Comparison of ENCODE assay signal across 19 cellular contexts in the genomic region with DNA sequence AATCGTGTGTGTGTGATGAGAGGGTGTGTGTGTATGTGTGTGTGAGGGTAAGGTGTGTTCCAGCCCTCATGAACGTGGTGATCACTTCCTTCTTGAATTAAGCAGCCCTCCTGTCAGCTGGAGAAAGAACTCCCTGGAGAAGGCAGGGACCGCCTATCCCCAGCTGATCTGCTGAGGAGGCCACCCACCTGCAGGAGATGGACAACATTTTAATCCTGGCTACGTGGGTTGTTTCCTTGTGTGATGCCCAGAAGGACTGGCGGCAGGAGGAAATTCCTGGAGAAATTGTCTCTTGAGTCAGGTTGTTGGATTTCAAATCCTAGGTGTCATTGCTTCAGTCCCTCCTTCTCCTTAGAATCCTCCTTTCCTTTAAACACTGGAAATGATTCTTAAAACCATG.
DNase-seq lines count a peak whose midpoint lies in the region; ATAC-seq and TF ChIP-seq lines count a peak whose summit lies in the region.
"Had no signal": no experiment of that assay in that cellular context is flagged by ENCODE, and none has a peak within 500 bp of the region (broad histone marks: within the 10 kb centered on the region; RNA-seq: fewer than 3 reads in every experiment).

No MANE protein-coding gene starts in this region.

- CTCF ChIA-PET in IMR-90 (lab: Yijun Ruan, JAX), result interaction anchor here (1.6 kb wide), 1 partner anchor 63 kb away, joined by 4 read pairs; no protein-coding TSS in a partner anchor

- H3K4me3 ChIP-seq in IMR-90 (ENCODE audit: insufficient read depth, low read depth, low read length), result no peak overlapping the region
- H3K4me3 ChIP-seq in neural cell (ENCODE audit: low read length), result no peak overlapping the region
- H3K4me3 ChIP-seq: BLaER1 had no signal

- 0 out of 4 replicates have a peak, but pooled peaks cover 0 to 4% of the 10 kb centered on the region in 2 experiments for H3K79me1 ChIP-seq in IMR-90 (ENCODE audit: low read depth in 1 of 2, low read length in 2 of 2)

- 60 to 100% methylated on average over 1 of the region's 5 CpGs for WGBS in IMR-90 (ENCODE audit: extremely low coverage in 2 of 2, insufficient read length in 1 of 2), 2 experiments

- peaks cover 5% of the 10 kb centered on the region for H3K4me1 Mint-ChIP-seq in endothelial cell (ENCODE audit: unreplicated experiment)
- H3K4me1 Mint-ChIP-seq: CD14-positive monocyte; CD4-positive, alpha-beta memory T cell; CD4-positive, CD25-positive, alpha-beta regulatory T cell; CD8-positive, alpha-beta memory T cell had no signal

- no peak overlapping the region for H2AK5ac ChIP-seq in IMR-90 (ENCODE audit: low read depth, low read length)

- H3K36me3 Mint-ChIP-seq in endothelial cell (ENCODE audit: low read depth, unreplicated experiment), result no peaks in the 10 kb centered on the region
- H3K36me3 Mint-ChIP-seq: CD14-positive monocyte; CD4-positive, alpha-beta memory T cell; CD4-positive, CD25-positive, alpha-beta regulatory T cell; CD8-positive, alpha-beta memory T cell had no signal

- no peak overlapping the region for H3K18ac ChIP-seq in IMR-90 (ENCODE audit: low read depth, low read length)

- H3K23ac ChIP-seq in IMR-90 (ENCODE audit: low read depth, low read length), result no peak overlapping the region

- H3K4ac ChIP-seq in IMR-90 (ENCODE audit: low read depth, low read length), result no peak overlapping the region

- no peak overlapping the region for H3K14ac ChIP-seq in IMR-90 (replicated peaks; ENCODE audit: low read depth, low read length)

- no peaks in the 10 kb centered on the region for H3K9me3 ChIP-seq in IMR-90 (ENCODE audit: control insufficient read depth, insufficient read depth, low read length)
- peaks cover 9% of the 10 kb centered on the region for H3K9me3 ChIP-seq in neural cell (ENCODE audit: low read length)

- TF ChIP-seq EP300 in neural cell (conservative IDR thresholded peaks at IDR 0.05; ENCODE audit: poor library complexity, severe bottlenecking), result no peak

- no peak overlapping the region for H3K27ac Mint-ChIP-seq in endothelial cell (ENCODE audit: unreplicated experiment)
- H3K27ac Mint-ChIP-seq: CD14-positive monocyte; CD4-positive, alpha-beta memory T cell; CD4-positive, CD25-positive, alpha-beta regulatory T cell; CD8-positive, alpha-beta memory T cell had no signal

- no peaks in the 10 kb centered on the region for H3K4me1 ChIP-seq in IMR-90 (ENCODE audit: control insufficient read depth, insufficient read depth, low read length)
- H3K4me1 ChIP-seq: BE2C, BLaER1 had no signal

- POLR2A ChIA-PET in IMR-90 (lab: Charles Lee; ENCODE audit: unreplicated experiment), result no interaction called here

- peaks cover 4% of the 10 kb centered on the region for H3K9me3 Mint-ChIP-seq in endothelial cell (ENCODE audit: unreplicated experiment)

- no TSS peak for BruUV-seq in IMR-90 (replicated peaks; lab: Mats Ljungman, UMichigan)

- dilution Hi-C loops in IMR-90 (cut with HindIII; ENCODE audit: low sequenced_read_pairs, unreplicated experiment), result no loop called here

- no peaks in the 10 kb centered on the region for H3K79me2 ChIP-seq in neural cell (replicated peaks; ENCODE audit: insufficient read depth, low read length)

- H3K9ac ChIP-seq in IMR-90 (ENCODE audit: low read depth, low read length) (no peak overlapping the region), neural cell (ENCODE audit: low read length) (no peak overlapping the region)
- H3K9ac ChIP-seq: BLaER1 had no signal

- H3K4me2 ChIP-seq in IMR-90 (ENCODE audit: low read depth, low read length) (no peak overlapping the region), neural cell (ENCODE audit: low read length) (no peak overlapping the region)
- H3K4me2 ChIP-seq: BLaER1 had no signal

- H3K27ac ChIP-seq in IMR-90 (ENCODE audit: insufficient read depth, low read length) (no peak overlapping the region), neural cell (ENCODE audit: low read length) (peak overlapping the region; percentile 1)
- H3K27ac ChIP-seq: BLaER1 had no signal

- no peaks in the 10 kb centered on the region for H3K9me2 ChIP-seq in neural cell (ENCODE audit: insufficient read depth, low read length)

- no peak overlapping the region for H4K5ac ChIP-seq in IMR-90 (ENCODE audit: low read depth, low read length)

- no peak overlapping the region for H4K8ac ChIP-seq in IMR-90 (ENCODE audit: low read depth in 2 of 2, low read length in 2 of 2)

- H2AFZ ChIP-seq in IMR-90 (replicated peaks; ENCODE audit: low read length, poor library complexity) (peak overlapping the region; percentile 16), neural cell (ENCODE audit: low read depth, low read length) (no peak overlapping the region)

- H3K56ac ChIP-seq in IMR-90 (ENCODE audit: extremely low read depth, insufficient read depth, low read length), result no peak overlapping the region

- no peak overlapping the region for H2AK9ac ChIP-seq in IMR-90 (replicated peaks; ENCODE audit: low read depth, low read length, poor library complexity)

- intact Hi-C loops in IMR-90 (cut with micrococcal nuclease), result no loop called here

- TF ChIP-seq RAD21 in IMR-90 (IDR thresholded peaks at IDR 0.05; ENCODE audit: low read length) (no peak), neural cell (conservative IDR thresholded peaks at IDR 0.05) (no peak)

- no peak overlapping the region for H2BK120ac ChIP-seq in IMR-90 (ENCODE audit: low read depth, low read length)

- no peaks in the 10 kb centered on the region for H3F3A ChIP-seq in neural cell (ENCODE audit: insufficient read depth, low read length, poor library complexity, severe bottlenecking)

- TF ChIP-seq CTCF in IMR-90 (conservative IDR thresholded peaks at IDR 0.05; ENCODE audit: low read depth, low read length) (no peak), neural cell (IDR thresholded peaks at IDR 0.05; ENCODE audit: poor library complexity, severe bottlenecking) (no peak), endothelial cell (IDR thresholded peaks at IDR 0.05; ENCODE audit: unreplicated experiment) (no peak)

- no peaks in the 10 kb centered on the region for H3K27me3 ChIP-seq in IMR-90 (ENCODE audit: control insufficient read depth, insufficient read depth, low read length)
- H3K27me3 ChIP-seq in neural cell (ENCODE audit: insufficient read depth, low read depth, low read length), result no peaks in the 10 kb centered on the region
- H3K27me3 ChIP-seq: BE2C, BLaER1 had no signal

- DNase-seq in IMR-90, result no peak
- DNase-seq in endothelial cell (ENCODE audit: low spot score), result no peak
- no peak for DNase-seq in DMS53 treated with DMSO at 0.1 percent for 48 hours (lab: John Stamatoyannopoulos, UW; ENCODE audit: unreplicated experiment)
- no peak for DNase-seq in Kasumi-1 (lab: John Stamatoyannopoulos, UW)
- DNase-seq: 8988T; ACHN; BE2C; CD4-positive, alpha-beta memory T cell; CD4-positive, CD25-positive, alpha-beta regulatory T cell; CD8-positive, alpha-beta memory T cell; COR-L47; DMS 273 treated with DMSO at 0.1 percent for 48 hours; DMS153; DMS53; DMS79 treated with DMSO at 0.1 percent for 48 hours; GF-D8 had no signal

- H3K9me1 ChIP-seq in IMR-90 (ENCODE audit: insufficient read depth, low read length), result no peaks in the 10 kb centered on the region; the same call in 1 of the 2 replicates

- no peak for TF ChIP-seq POLR2A in IMR-90 (IDR thresholded peaks at IDR 0.05; ENCODE audit: low read depth, low read length)

- in situ Hi-C loops in IMR-90 (cut with MboI; ENCODE audit: low sequenced_read_pairs), result no loop called here

- H4K20me1 ChIP-seq in IMR-90 (ENCODE audit: insufficient read depth, low read length) (no peaks in the 10 kb centered on the region), neural cell (ENCODE audit: insufficient read depth) (no peaks in the 10 kb centered on the region)
- H4K20me1 ChIP-seq: BLaER1 had no signal

- no peak overlapping the region for H2BK15ac ChIP-seq in IMR-90 (ENCODE audit: low read depth, low read length)

- H2BK20ac ChIP-seq in IMR-90 (ENCODE audit: low read depth, low read length), result no peak overlapping the region

- H3K27me3 Mint-ChIP-seq in endothelial cell (ENCODE audit: unreplicated experiment), result no peaks in the 10 kb centered on the region
- H3K27me3 Mint-ChIP-seq: CD4-positive, alpha-beta memory T cell; CD8-positive, alpha-beta memory T cell had no signal

- no peak overlapping the region for H4K91ac ChIP-seq in IMR-90 (ENCODE audit: insufficient read depth, low read depth, low read length)

- ATAC-seq in IMR-90 (ENCODE audit: low read depth), result no peak

- no peak overlapping the region for H3K4me3 Mint-ChIP-seq in endothelial cell (ENCODE audit: unreplicated experiment)
- H3K4me3 Mint-ChIP-seq: CD14-positive monocyte; CD4-positive, CD25-positive, alpha-beta regulatory T cell; CD8-positive, alpha-beta memory T cell had no signal

- H3K36me3 ChIP-seq in IMR-90 (ENCODE audit: control insufficient read depth, insufficient read depth, low read length), result no peaks in the 10 kb centered on the region
- no peaks in the 10 kb centered on the region for H3K36me3 ChIP-seq in neural cell (ENCODE audit: insufficient read depth, low read length)
- H3K36me3 ChIP-seq: BE2C, BLaER1 had no signal

- H2BK5ac ChIP-seq in IMR-90 (ENCODE audit: low read depth, low read length, poor library complexity, severe bottlenecking), result no peak overlapping the region

TF ChIP-seq in IMR-90, 13 proteins besides CTCF, POLR2A, EP300 and RAD21:
- TF ChIP-seq MXI1 (IDR thresholded peaks at IDR 0.05; ENCODE audit: borderline replicate concordance, low read depth, low read length), result no peak
- TF ChIP-seq SMC3 (IDR thresholded peaks at IDR 0.05; ENCODE audit: low read depth, low read length), result no peak
- TF ChIP-seq MAFK (IDR thresholded peaks at IDR 0.05; ENCODE audit: low read depth, low read length), result no peak
